9 cellular contexts compared by ENCODE assay signal in genomic region chr5:167014657-167015056, GRCh38. TPM values are rescaled to one million over a fixed set of nuclear protein-coding genes. Genes with fewer than 3 reads are reported as not detected.
"Had no signal": no experiment of that assay in that cellular context is flagged by ENCODE, and none has a peak within 500 bp of the region (broad histone marks: within the 10 kb centered on the region; RNA-seq: fewer than 3 reads in every experiment).

No MANE protein-coding gene starts in this region.

- FAIRE-seq: H1, H54, HTR-8/SVneo, K562 had no signal

- ATAC-seq: GM23338, K562 had no signal

- H3K4me3 Mint-ChIP-seq: GM23338, H9 had no signal

- H3K27ac Mint-ChIP-seq: GM23338, H9 had no signal

- H3K9me3 Mint-ChIP-seq: GM23338, H9 had no signal

- DNase-seq: H9, HCEC 1CT, IMR-90 had no signal

- H3K4me1 Mint-ChIP-seq: GM23338 had no signal

RNA-seq across cellular contexts. Expression of gene TENM2, which starts 35.8 kb away (rescaled TPM):
- total RNA-seq: HT-29, K562 had no signal
